Comparison of ENCODE assay signal across 9 cellular contexts in the genomic region with DNA sequence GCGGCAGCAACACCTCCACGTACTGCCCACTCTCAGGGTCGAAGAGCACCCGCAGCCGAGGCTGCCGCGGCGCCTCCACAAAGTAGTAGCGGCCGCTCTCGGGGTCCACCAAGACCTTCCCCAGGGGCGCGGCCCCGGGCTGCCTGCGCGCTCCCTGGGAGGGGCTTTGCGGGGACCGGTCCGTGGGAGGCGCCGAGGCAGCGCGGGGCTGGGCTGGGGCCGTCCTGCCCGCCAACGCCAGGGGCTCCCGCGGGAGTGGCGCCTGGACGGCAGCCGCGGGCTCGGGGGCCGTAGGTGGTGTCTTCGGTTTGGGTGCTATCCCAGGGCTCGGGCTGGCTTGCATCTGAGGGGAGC. TPM values are rescaled to one million over a fixed set of nuclear protein-coding genes. Genes with fewer than 3 reads are reported as not detected.
DNase-seq lines count a peak whose midpoint lies in the region; ATAC-seq, FAIRE-seq and TF ChIP-seq lines count a peak whose summit lies in the region.
"Had no signal": no experiment of that assay in that cellular context is flagged by ENCODE, and none has a peak within 500 bp of the region (broad histone marks: within the 10 kb centered on the region; RNA-seq: fewer than 3 reads in every experiment).

No MANE protein-coding gene starts in this region.

- FAIRE-seq in HTR-8/SVneo (lab: Jason Lieb, UNC): no peak

- H3K9me3 Mint-ChIP-seq in osteocyte (ENCODE audit: unreplicated experiment): no peaks in the 10 kb centered on the region

- no peaks in the 10 kb centered on the region for H3K79me2 ChIP-seq in PC-9 (ENCODE audit: low read depth)

- peak; percentile 3 for ATAC-seq in HG03159 (IDR thresholded peaks at IDR 0.05; ENCODE audit: unreplicated experiment)
- ATAC-seq in body of pancreas: no peak

- no peak overlapping the region for H4K8ac ChIP-seq in neuronal stem cell (ENCODE audit: low read depth, low read length)

- H3K4me1 ChIP-seq in ES-I3 (ENCODE audit: insufficient read depth, low read length) (peaks cover 36% of the 10 kb centered on the region), neuronal stem cell (ENCODE audit: control insufficient read depth in 2 of 2, insufficient read depth in 1 of 2, low read depth in 1 of 2, low read length in 2 of 2) (peaks cover 2 to 9% of the 10 kb centered on the region in 2 donors), body of pancreas (peaks cover 40% of the 10 kb centered on the region), PC-9 (replicated peaks; ENCODE audit: insufficient read depth) (peaks cover 36% of the 10 kb centered on the region)

- H3K4ac ChIP-seq in neuronal stem cell (ENCODE audit: low read length): no peak overlapping the region

- no peak overlapping the region for H4K91ac ChIP-seq in neuronal stem cell (ENCODE audit: low read depth, low read length, poor library complexity)

- peaks cover 2% of the 10 kb centered on the region for H3K79me1 ChIP-seq in neuronal stem cell (ENCODE audit: low read depth, low read length)

- peak overlapping the region; percentile 22 for H2BK12ac ChIP-seq in neuronal stem cell (ENCODE audit: low read length)

- H3K36me3 Mint-ChIP-seq in osteocyte (ENCODE audit: unreplicated experiment): no peaks in the 10 kb centered on the region

- no peaks in the 10 kb centered on the region for H4K20me1 ChIP-seq in PC-9 (ENCODE audit: insufficient read depth)

- no TSS peak for BruUV-seq in PC-9 (replicated peaks; lab: Mats Ljungman, UMichigan)

- H3K4me3 ChIP-seq in brain microvascular endothelial cell (ENCODE audit: low read depth, low read length) (peak overlapping the region; percentile 49), neuronal stem cell (ENCODE audit: low read length in 2 of 2) (peak overlapping the region in 1 of 2 donors; percentile 72), body of pancreas (no peak overlapping the region), PC-9 (no peak overlapping the region; the same call in 1 of the 2 replicates)

- H2BK5ac ChIP-seq in neuronal stem cell (ENCODE audit: low read length): no peak overlapping the region

- intact Hi-C loops in body of pancreas (cut with DNase I): no loop called here
- intact Hi-C loops in PC-9 (cut with micrococcal nuclease; ENCODE audit: unreplicated experiment): loop anchor here (5.0 kb wide), 1 partner anchor 50 kb away; a partner anchor contains a TSS

- H3K23ac ChIP-seq in neuronal stem cell (ENCODE audit: low read depth, low read length, poor library complexity): peak overlapping the region; percentile 98

- DNase-seq in brain microvascular endothelial cell (no peak), neuronal stem cell (ENCODE audit: low spot score) (no peak), body of pancreas (no peak), osteocyte (ENCODE audit: extremely low spot score, unreplicated experiment) (no peak), PC-9 (no peak), HTR-8/SVneo (ENCODE audit: insufficient read length, low spot score) (no peak)

- no peak overlapping the region for H3K27ac Mint-ChIP-seq in osteocyte (ENCODE audit: unreplicated experiment)

- H3K14ac ChIP-seq in neuronal stem cell (ENCODE audit: low read length): no peak overlapping the region

- no peaks in the 10 kb centered on the region for H3K27me3 Mint-ChIP-seq in osteocyte (ENCODE audit: unreplicated experiment)

- in situ Hi-C loops in brain microvascular endothelial cell (cut with HindIII; ENCODE audit: low pct_ligation_motif_present, low sequenced_read_pairs): no loop called here

- peak overlapping the region; percentile 87 for H3K18ac ChIP-seq in neuronal stem cell (ENCODE audit: low read length)

- H3K4me2 ChIP-seq in neuronal stem cell (ENCODE audit: insufficient read depth, low read length, poor library complexity, severe bottlenecking) (peak overlapping the region; percentile 66), PC-9 (no peak overlapping the region)
- H3K4me2 ChIP-seq: SK-N-SH had no signal

- TF ChIP-seq CTCF in brain microvascular endothelial cell (IDR thresholded peaks at IDR 0.05; ENCODE audit: low read depth, low read length, missing control alignments): no peak
- TF ChIP-seq CTCF in body of pancreas (IDR thresholded peaks at IDR 0.05): no peak
- no peak for TF ChIP-seq CTCF in osteocyte (IDR thresholded peaks at IDR 0.05)
- no peak for TF ChIP-seq CTCF in PC-9 (conservative IDR thresholded peaks at IDR 0.05)

- WGBS in neuronal stem cell (ENCODE audit: extremely low coverage in 2 of 2, insufficient read length in 2 of 2, insufficient replicate concordance in 1 of 2), 2 donors: no CpG with 5 or more reads among the region's 36 CpGs
- WGBS in body of pancreas, 2 donors: 10% methylated on average over 36 of the region's 36 CpGs; no CpG with 5 or more reads in 1 of the 2 donors

- peak overlapping the region; percentile 91 for H2BK120ac ChIP-seq in neuronal stem cell (ENCODE audit: low read depth, low read length)

- H3K9me3 ChIP-seq in ES-I3 (ENCODE audit: control insufficient read depth, insufficient read depth, low read length) (no peaks in the 10 kb centered on the region), neuronal stem cell (replicated peaks in 1 of 2; ENCODE audit: control insufficient read depth in 2 of 2, insufficient read depth in 1 of 2, low read depth in 1 of 2, low read length in 2 of 2) (peaks cover 0 to 17% of the 10 kb centered on the region in 2 donors), body of pancreas (no peaks in the 10 kb centered on the region), PC-9 (ENCODE audit: insufficient read depth, low read depth) (no peaks in the 10 kb centered on the region)
- H3K9me3 ChIP-seq: SK-N-SH had no signal

- CTCF ChIA-PET in PC-9 (lab: Charles Lee): no interaction called here

- H3K4me1 Mint-ChIP-seq in osteocyte (ENCODE audit: unreplicated experiment): peaks cover 29% of the 10 kb centered on the region

- no peak for TF ChIP-seq POLR2A in body of pancreas (IDR thresholded peaks at IDR 0.05)

- H3K27ac ChIP-seq in brain microvascular endothelial cell (no peak overlapping the region), neuronal stem cell (replicated peaks; ENCODE audit: low read length) (no peak overlapping the region), body of pancreas (no peak overlapping the region), PC-9 (no peak overlapping the region)

- POLR2A ChIA-PET in PC-9 (lab: Charles Lee; ENCODE audit: unreplicated experiment): no interaction called here

- H3K9ac ChIP-seq in ES-I3 (ENCODE audit: low read depth, low read length): peak overlapping the region; percentile 80; the same call in 1 of the 2 replicates
- H3K9ac ChIP-seq in neuronal stem cell (ENCODE audit: low read depth, low read length, poor library complexity): peak overlapping the region; percentile 60
- H3K9ac ChIP-seq: SK-N-SH had no signal

- H3K36me3 ChIP-seq in ES-I3 (ENCODE audit: insufficient read depth, low read length) (no peaks in the 10 kb centered on the region), brain microvascular endothelial cell (replicated peaks) (no peaks in the 10 kb centered on the region), neuronal stem cell (replicated peaks in 1 of 2; ENCODE audit: control insufficient read depth in 2 of 2, insufficient read depth in 2 of 2, low read length in 2 of 2) (no peaks in the 10 kb centered on the region), body of pancreas (replicated peaks in 1 of 2; ENCODE audit: insufficient read depth in 1 of 2, low read depth in 2 of 2) (no peaks in the 10 kb centered on the region), PC-9 (ENCODE audit: low read depth) (no peaks in the 10 kb centered on the region)

- H3K27me3 ChIP-seq in brain microvascular endothelial cell (replicated peaks) (peaks cover 4% of the 10 kb centered on the region), neuronal stem cell (ENCODE audit: control insufficient read depth in 3 of 3, insufficient read depth in 3 of 3, low read depth in 1 of 3, low read length in 3 of 3) (peaks cover 25 to 52% (median 46%) of the 10 kb centered on the region in 3 experiments), body of pancreas (peaks cover 0 to 11% of the 10 kb centered on the region in 2 donors), PC-9 (ENCODE audit: insufficient read depth, low read depth) (no peaks in the 10 kb centered on the region)

- H3F3A ChIP-seq in PC-9 (ENCODE audit: insufficient read depth, low read depth): peaks cover 26% of the 10 kb centered on the region; the same call in 1 of the 2 replicates

- no peak overlapping the region for H3K4me3 Mint-ChIP-seq in osteocyte (ENCODE audit: unreplicated experiment)

- H2AFZ ChIP-seq in neuronal stem cell (ENCODE audit: low read length) (peak overlapping the region; percentile 87), PC-9 (no peak overlapping the region)

- H2AK5ac ChIP-seq in neuronal stem cell (ENCODE audit: low read depth, low read length): peak overlapping the region; percentile 89

- no peaks in the 10 kb centered on the region for H3K9me2 ChIP-seq in PC-9 (ENCODE audit: insufficient read depth)
- H3K9me2 ChIP-seq: SK-N-SH had no signal

- H2BK15ac ChIP-seq in neuronal stem cell (ENCODE audit: low read length): peak overlapping the region; percentile 58

RNA-seq across cellular contexts. Expression of a gene that starts 2.6 kb away (rescaled TPM):
- polyA plus RNA-seq in neuronal stem cell (2013, experiment 1 of 2): 0.31 TPM
- 0.32 TPM for polyA plus RNA-seq in neuronal stem cell (2013, experiment 2 of 2)
- total RNA-seq in body of pancreas: 10 to 100 TPM in 1 of 2 donors, not detected in 1; 12.2 TPM
- total RNA-seq in osteocyte: not detected in 2 replicates
- total RNA-seq in PC-9 (2021): 0.50 and 0.52 TPM in 2 replicates
- polyA plus RNA-seq: SK-N-SH had no signal

RNA-seq across cellular contexts. Expression of a gene that starts 2.6 kb away (rescaled TPM):
- 2.0 TPM for polyA plus RNA-seq in neuronal stem cell (2013, experiment 1 of 2)
- polyA plus RNA-seq in neuronal stem cell (2013, experiment 2 of 2): 2.1 TPM
- total RNA-seq in body of pancreas (1 to 10 TPM in 1 of 2 donors, under 1 TPM in 1; 0.52 to 1.3 TPM), osteocyte (1.5 and 1.6 TPM in 2 replicates), PC-9 (2021) (2.6 and 2.9 TPM in 2 replicates)

RNA-seq across cellular contexts. Expression of a gene that starts 9.2 kb away (rescaled TPM):
- polyA plus RNA-seq in neuronal stem cell (2013, experiment 1 of 2): 0.01 TPM
- polyA plus RNA-seq in neuronal stem cell (2013, experiment 2 of 2): 0.03 TPM
- total RNA-seq in body of pancreas (under 1 TPM; 0.66 to 0.78 TPM), osteocyte (not detected in 2 replicates), PC-9 (2021) (1.9 TPM in 2 replicates)
- polyA plus RNA-seq: SK-N-SH had no signal

RNA-seq across cellular contexts. Expression of a gene that starts 11.6 kb away (rescaled TPM):
- 15.3 TPM for polyA plus RNA-seq in neuronal stem cell (2013, experiment 1 of 2)
- 15.2 TPM for polyA plus RNA-seq in neuronal stem cell (2013, experiment 2 of 2)
- total RNA-seq in body of pancreas (10 to 100 TPM in 1 of 2 donors, not detected in 1; 18.9 TPM), osteocyte (4.6 TPM in 2 replicates), PC-9 (2021) (6.5 and 9.6 TPM in 2 replicates)

RNA-seq across cellular contexts. Expression of a gene that starts 47.0 kb away (rescaled TPM):
- 15.9 TPM for polyA plus RNA-seq in neuronal stem cell (2013, experiment 1 of 2)
- 15.9 TPM for polyA plus RNA-seq in neuronal stem cell (2013, experiment 2 of 2)
- total RNA-seq in body of pancreas: 1 to 10 TPM; 1.6 to 3.0 TPM
- total RNA-seq in osteocyte: 26.2 and 32.7 TPM in 2 replicates
- 8.9 and 9.3 TPM in 2 replicates for total RNA-seq in PC-9 (2021)
